In genomic region chr22:37410174-37411055, GRCh38 we compare ENCODE assay signal across 1 cellular context.
TF ChIP-seq lines count a peak whose summit lies in the region.

No MANE protein-coding gene starts in this region.

TF ChIP-seq in GM23338, 12 proteins besides CTCF, POLR2A, EP300 and RAD21 (continued from another document):
- no peak for TF ChIP-seq ZNF462 (CRISPR knock-in tag; IDR thresholded peaks at IDR 0.05)
- no peak for TF ChIP-seq EZH2 (IDR thresholded peaks at IDR 0.05; ENCODE audit: low read depth, unreplicated experiment)
- TF ChIP-seq ZNF114 (CRISPR knock-in tag; IDR thresholded peaks at IDR 0.05): no peak
- no peak for TF ChIP-seq ETS1 (IDR thresholded peaks at IDR 0.05)
- TF ChIP-seq ZNF331 (CRISPR knock-in tag; IDR thresholded peaks at IDR 0.05; ENCODE audit: low read depth): no peak
- no peak for TF ChIP-seq STAT1 (IDR thresholded peaks at IDR 0.05; ENCODE audit: unreplicated experiment)
- no peak for TF ChIP-seq EZH2phosphoT487 (IDR thresholded peaks at IDR 0.05; ENCODE audit: unreplicated experiment)
